ENCODE assay signal across 10 cellular contexts in genomic region chr16:85372627-85373372, GRCh38.
DNase-seq lines count a peak whose midpoint lies in the region; ATAC-seq and TF ChIP-seq lines count a peak whose summit lies in the region.
"Had no signal": no experiment of that assay in that cellular context is flagged by ENCODE, and none has a peak within 500 bp of the region (broad histone marks: within the 10 kb centered on the region; RNA-seq: fewer than 3 reads in every experiment).

No MANE protein-coding gene starts in this region.

- ATAC-seq in SK-N-SH treated with all-trans-retinoic acid at 6 μM for 48 hours (no peak), HG03521 (IDR thresholded peaks at IDR 0.05; ENCODE audit: unreplicated experiment) (no peak)
- ATAC-seq in stimulated activated naive CD8-positive, alpha-beta T cell treated with anti-CD3 and anti-CD28 coated beads, Interleukin-15, Interleukin-2, amounts not matched to agents 100 U/mL and 50 U/mL, for 24 hours = peak; percentile 78

- no peaks in the 10 kb centered on the region for H3K9me3 Mint-ChIP-seq in T-helper 2 cell treated with Interferon-gamma antibody and Interleukin-4, amounts not matched to agents 5 μg/mL and 100 μg/mL, for 36 hours
- H3K9me3 Mint-ChIP-seq: activated naive CD4-positive, alpha-beta T cell treated with anti-CD3 and anti-CD28 coated beads, Interleukin-2, amount 50 U/mL, for 24 hours had no signal

- no peak for TF ChIP-seq RAD21 in SK-N-SH (IDR thresholded peaks at IDR 0.05; ENCODE audit: low read length)

- no peaks in the 10 kb centered on the region for H3K27me3 Mint-ChIP-seq in T-helper 2 cell treated with Interferon-gamma antibody and Interleukin-4, amounts not matched to agents 5 μg/mL and 100 μg/mL, for 36 hours (ENCODE audit: low read depth)
- H3K27me3 Mint-ChIP-seq: activated naive CD4-positive, alpha-beta T cell treated with anti-CD3 and anti-CD28 coated beads, Interleukin-2, amount 50 U/mL, for 24 hours had no signal

- H3K27me3 ChIP-seq in SK-N-SH (ENCODE audit: insufficient read depth) = no peaks in the 10 kb centered on the region

- no peak overlapping the region for H2AFZ ChIP-seq in SK-N-SH (ENCODE audit: low read depth)

- TF ChIP-seq CTCF in SK-N-SH (IDR thresholded peaks at IDR 0.05) = no peak
- TF ChIP-seq CTCF in fibroblast of pulmonary artery (IDR thresholded peaks at IDR 0.05; ENCODE audit: low read length, missing control alignments) = no peak

- H3K4me3 ChIP-seq in SK-N-SH (ENCODE audit: low read depth in 2 of 2, low read length in 1 of 2) (no peak overlapping the region), fibroblast of pulmonary artery (replicated peaks; ENCODE audit: low read depth, low read length) (no peak overlapping the region)

- H3K4me1 ChIP-seq in SK-N-SH (ENCODE audit: control insufficient read depth in 1 of 2, insufficient read depth in 2 of 2, low read depth in 1 of 2, low read length in 1 of 2) = peaks cover 25 to 93% of the 10 kb centered on the region in 2 experiments

- H3K27ac Mint-ChIP-seq in T-helper 2 cell treated with Interferon-gamma antibody and Interleukin-4, amounts not matched to agents 5 μg/mL and 100 μg/mL, for 36 hours = no peak overlapping the region
- H3K27ac Mint-ChIP-seq: activated naive CD4-positive, alpha-beta T cell treated with anti-CD3 and anti-CD28 coated beads, Interleukin-2, amount 50 U/mL, for 24 hours; B cell had no signal

- CTCF ChIA-PET in SK-N-SH (lab: Yijun Ruan, JAX) = interaction anchor here (1.0 to 15.0 kb wide), 9 partner anchors 22 to 243 kb away, joined by 3 to 144 read pairs (median 5); no protein-coding TSS in a partner anchor

- no peaks in the 10 kb centered on the region for H3K36me3 ChIP-seq in SK-N-SH (replicated peaks in 1 of 2; ENCODE audit: control insufficient read depth in 1 of 2, insufficient read depth in 2 of 2, low read length in 1 of 2)

- no peak for TF ChIP-seq EP300 in SK-N-SH (IDR thresholded peaks at IDR 0.05; ENCODE audit: borderline replicate concordance in 1 of 2, low read depth in 1 of 2, low read length in 1 of 2)

- peaks cover 2% of the 10 kb centered on the region; the same call in 1 of the 2 replicates for H4K20me1 ChIP-seq in SK-N-SH (ENCODE audit: insufficient read depth)

- POLR2A ChIA-PET in SK-N-SH (lab: Yijun Ruan, JAX) = interaction anchor here (0.9 kb wide), 1 partner anchor 9 kb away, joined by 3 read pairs; no protein-coding TSS in a partner anchor

- H3K79me2 ChIP-seq in SK-N-SH (ENCODE audit: insufficient read depth) = peaks cover 12% of the 10 kb centered on the region; the same call in 1 of the 2 replicates

- H3F3A ChIP-seq in SK-N-SH (replicated peaks; ENCODE audit: insufficient read depth) = peaks cover 6% of the 10 kb centered on the region

- H3K4me1 Mint-ChIP-seq in T-helper 2 cell treated with Interferon-gamma antibody and Interleukin-4, amounts not matched to agents 5 μg/mL and 100 μg/mL, for 36 hours (ENCODE audit: low read depth) = peaks cover 2% of the 10 kb centered on the region
- H3K4me1 Mint-ChIP-seq: activated naive CD4-positive, alpha-beta T cell treated with anti-CD3 and anti-CD28 coated beads, Interleukin-2, amount 50 U/mL, for 24 hours; B cell had no signal

- DNase-seq in SK-N-SH (no peak), fibroblast of pulmonary artery (ENCODE audit: low read depth) (peak; percentile 57), NCI-H1694 treated with DMSO at 0.1 percent for 48 hours (lab: John Stamatoyannopoulos, UW) (no peak), NCI-H345 (lab: John Stamatoyannopoulos, UW) (no peak)
- DNase-seq in T-helper 2 cell treated with Interferon-gamma antibody and Interleukin-4, amounts not matched to agents 5 μg/mL and 100 μg/mL, for 36 hours (ENCODE audit: low spot score) = peak; percentile 17
- DNase-seq in stimulated activated naive CD8-positive, alpha-beta T cell treated with anti-CD3 and anti-CD28 coated beads, Interleukin-15, Interleukin-2, amounts not matched to agents 100 U/mL and 50 U/mL, for 24 hours = peak; percentile 51

- no peak overlapping the region; the same call in 1 of the 2 replicates for H3K9ac ChIP-seq in SK-N-SH

- no peaks in the 10 kb centered on the region for H3K9me3 ChIP-seq in SK-N-SH

- H3K36me3 Mint-ChIP-seq in T-helper 2 cell treated with Interferon-gamma antibody and Interleukin-4, amounts not matched to agents 5 μg/mL and 100 μg/mL, for 36 hours (ENCODE audit: low read depth) = no peaks in the 10 kb centered on the region
- H3K36me3 Mint-ChIP-seq: activated naive CD4-positive, alpha-beta T cell treated with anti-CD3 and anti-CD28 coated beads, Interleukin-2, amount 50 U/mL, for 24 hours had no signal

- WGBS in SK-N-SH (ENCODE audit: low lambda C conversion rate) = 88% methylated on average over 6 of the region's 15 CpGs

- H3K4me2 ChIP-seq in SK-N-SH = peak overlapping the region; percentile 61; the same call in 1 of the 2 replicates

- no peak overlapping the region for H3K4me3 Mint-ChIP-seq in T-helper 2 cell treated with Interferon-gamma antibody and Interleukin-4, amounts not matched to agents 5 μg/mL and 100 μg/mL, for 36 hours
- H3K4me3 Mint-ChIP-seq: activated naive CD4-positive, alpha-beta T cell treated with anti-CD3 and anti-CD28 coated beads, Interleukin-2, amount 50 U/mL, for 24 hours; B cell had no signal

- peak overlapping the region; percentile 44 to 70 for H3K27ac ChIP-seq in SK-N-SH (ENCODE audit: low read depth in 2 of 2, low read length in 1 of 2)

- no peaks in the 10 kb centered on the region for H3K9me2 ChIP-seq in SK-N-SH

TF ChIP-seq in SK-N-SH, 30 proteins besides CTCF, POLR2A, EP300 and RAD21:
- TF ChIP-seq PBX3 (IDR thresholded peaks at IDR 0.05) = peak; percentile 47
- peak; percentile 49; the same call in 1 of the 2 replicates for TF ChIP-seq TCF12 (IDR thresholded peaks at IDR 0.05)
- TF ChIP-seq, protein P1, sequence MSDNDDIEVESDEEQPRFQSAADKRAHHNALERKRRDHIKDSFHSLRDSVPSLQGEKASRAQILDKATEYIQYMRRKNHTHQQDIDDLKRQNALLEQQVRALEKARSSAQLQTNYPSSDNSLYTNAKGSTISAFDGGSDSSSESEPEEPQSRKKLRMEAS (IDR thresholded peaks at IDR 0.05; ENCODE audit: low read depth) = peak; percentile 90
- TF ChIP-seq SMC3 (IDR thresholded peaks at IDR 0.05; ENCODE audit: low read depth, low read length) = no peak
- TF ChIP-seq NFIC (IDR thresholded peaks at IDR 0.05; ENCODE audit: borderline replicate concordance) = peak; percentile 31; the same call in 1 of the 2 replicates
- no peak for TF ChIP-seq MEF2A (IDR thresholded peaks at IDR 0.05; ENCODE audit: borderline replicate concordance, low read depth)
- no peak for TF ChIP-seq SIN3A (IDR thresholded peaks at IDR 0.05; ENCODE audit: borderline replicate concordance, low read depth, low read length)

TF ChIP-seq in SK-N-SH treated with all-trans-retinoic acid at 6 μM for 48 hours, 23 proteins besides CTCF, POLR2A, EP300 and RAD21 (continues in another document):
- TF ChIP-seq CSDC2 (CRISPR knock-in tag; IDR thresholded peaks at IDR 0.05) (no peak), TSHZ2 (CRISPR knock-in tag; IDR thresholded peaks at IDR 0.05) (no peak), ESRRG (CRISPR knock-in tag; IDR thresholded peaks at IDR 0.05) (no peak), PPARA (CRISPR knock-in tag; IDR thresholded peaks at IDR 0.05; ENCODE audit: borderline replicate concordance) (no peak), BACH2 (CRISPR knock-in tag; IDR thresholded peaks at IDR 0.05; ENCODE audit: borderline replicate concordance) (no peak), ZNF70 (CRISPR knock-in tag; IDR thresholded peaks at IDR 0.05) (no peak)
- TF ChIP-seq, protein P2, sequence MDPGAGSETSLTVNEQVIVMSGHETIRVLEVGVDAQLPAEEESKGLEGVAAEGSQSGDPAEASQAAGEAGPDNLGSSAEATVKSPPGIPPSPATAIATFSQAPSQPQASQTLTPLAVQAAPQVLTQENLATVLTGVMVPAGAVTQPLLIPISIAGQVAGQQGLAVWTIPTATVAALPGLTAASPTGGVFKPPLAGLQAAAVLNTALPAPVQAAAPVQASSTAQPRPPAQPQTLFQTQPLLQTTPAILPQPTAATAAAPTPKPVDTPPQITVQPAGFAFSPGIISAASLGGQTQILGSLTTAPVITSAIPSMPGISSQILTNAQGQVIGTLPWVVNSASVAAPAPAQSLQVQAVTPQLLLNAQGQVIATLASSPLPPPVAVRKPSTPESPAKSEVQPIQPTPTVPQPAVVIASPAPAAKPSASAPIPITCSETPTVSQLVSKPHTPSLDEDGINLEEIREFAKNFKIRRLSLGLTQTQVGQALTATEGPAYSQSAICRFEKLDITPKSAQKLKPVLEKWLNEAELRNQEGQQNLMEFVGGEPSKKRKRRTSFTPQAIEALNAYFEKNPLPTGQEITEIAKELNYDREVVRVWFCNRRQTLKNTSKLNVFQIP (CRISPR knock-in tag; IDR thresholded peaks at IDR 0.05; ENCODE audit: borderline replicate concordance, low read depth) = no peak

Comparison
In these comparisons a context has a peak if more than half of its experiments do, and no peak if none do; other contexts are left out.
1. DNase-seq: peak in T-helper 2 cell treated with Interferon-gamma antibody and Interleukin-4, amounts not matched to agents 5 μg/mL and 100 μg/mL, for 36 hours (single experiment), fibroblast of pulmonary artery (single experiment) and stimulated activated naive CD8-positive, alpha-beta T cell treated with anti-CD3 and anti-CD28 coated beads, Interleukin-15, Interleukin-2, amounts not matched to agents 100 U/mL and 50 U/mL, for 24 hours (single experiment); none in SK-N-SH (single experiment), NCI-H1694 treated with DMSO at 0.1 percent for 48 hours (single experiment) and NCI-H345 (single experiment).